Comparison of ENCODE assay signal across 11 cellular contexts in genomic region chr2:105570757-105571156, GRCh38.
DNase-seq lines count a peak whose midpoint lies in the region.
"Had no signal": no experiment of that assay in that cellular context is flagged by ENCODE, and none has a peak within 500 bp of the region (broad histone marks: within the 10 kb centered on the region; RNA-seq: fewer than 3 reads in every experiment).

No MANE protein-coding gene starts in this region.

- POLR2A ChIA-PET in activated CD4-positive, alpha-beta T cell treated with anti-CD3 and anti-CD28 coated beads, Interleukin-2, amount 10 ng/mL, durations not matched to agents 7 days and 5 days (lab: Charles Lee): no interaction called here

- peak overlapping the region; percentile 25 for H3K27ac Mint-ChIP-seq in activated CD4-positive, alpha-beta T cell treated with anti-CD3 and anti-CD28 coated beads, Interleukin-2, amount 10 ng/mL, durations not matched to agents 7 days and 5 days
- H3K27ac Mint-ChIP-seq in activated CD4-positive, alpha-beta T cell treated with anti-CD3 and anti-CD28 coated beads, Interleukin-2, amount 10 ng/mL, durations not matched to agents 24 days and 14 days: no peak overlapping the region
- H3K27ac Mint-ChIP-seq: B cell, H9 had no signal

- H3K36me3 Mint-ChIP-seq in activated CD4-positive, alpha-beta T cell treated with anti-CD3 and anti-CD28 coated beads, Interleukin-2, amount 10 ng/mL, durations not matched to agents 7 days and 5 days (ENCODE audit: low read depth): no peaks in the 10 kb centered on the region
- no peaks in the 10 kb centered on the region for H3K36me3 Mint-ChIP-seq in activated CD4-positive, alpha-beta T cell treated with anti-CD3 and anti-CD28 coated beads, Interleukin-2, amount 10 ng/mL, durations not matched to agents 24 days and 14 days (ENCODE audit: low read depth)
- H3K36me3 Mint-ChIP-seq: CD8-positive, alpha-beta T cell had no signal

- peaks cover 5% of the 10 kb centered on the region for H3K27me3 Mint-ChIP-seq in activated CD4-positive, alpha-beta T cell treated with anti-CD3 and anti-CD28 coated beads, Interleukin-2, amount 10 ng/mL, durations not matched to agents 7 days and 5 days
- peaks cover 21% of the 10 kb centered on the region for H3K27me3 Mint-ChIP-seq in activated CD4-positive, alpha-beta T cell treated with anti-CD3 and anti-CD28 coated beads, Interleukin-2, amount 10 ng/mL, durations not matched to agents 24 days and 14 days

- peaks cover 13% of the 10 kb centered on the region for H3K4me1 Mint-ChIP-seq in activated CD4-positive, alpha-beta T cell treated with anti-CD3 and anti-CD28 coated beads, Interleukin-2, amount 10 ng/mL, durations not matched to agents 7 days and 5 days
- peaks cover 8% of the 10 kb centered on the region for H3K4me1 Mint-ChIP-seq in activated CD4-positive, alpha-beta T cell treated with anti-CD3 and anti-CD28 coated beads, Interleukin-2, amount 10 ng/mL, durations not matched to agents 24 days and 14 days
- H3K4me1 Mint-ChIP-seq: B cell had no signal

- no peak overlapping the region for H3K4me3 Mint-ChIP-seq in activated CD4-positive, alpha-beta T cell treated with anti-CD3 and anti-CD28 coated beads, Interleukin-2, amount 10 ng/mL, durations not matched to agents 7 days and 5 days
- H3K4me3 Mint-ChIP-seq in activated CD4-positive, alpha-beta T cell treated with anti-CD3 and anti-CD28 coated beads, Interleukin-2, amount 10 ng/mL, durations not matched to agents 24 days and 14 days: no peak overlapping the region
- H3K4me3 Mint-ChIP-seq: B cell; CD8-positive, alpha-beta T cell; H9 had no signal

- DNase-seq in activated CD4-positive, alpha-beta T cell treated with anti-CD3 and anti-CD28 coated beads, Interleukin-2, amount 10 ng/mL, durations not matched to agents 7 days and 5 days: no peak
- DNase-seq in activated CD4-positive, alpha-beta T cell treated with anti-CD3 and anti-CD28 coated beads, Interleukin-2, amount 10 ng/mL, durations not matched to agents 24 days and 14 days: no peak
- DNase-seq in RPMI8226 (peak; percentile 33), cerebellar cortex (ENCODE audit: low spot score) (peak; percentile 43), DMS153 treated with DMSO at 0.1 percent for 48 hours (lab: John Stamatoyannopoulos, UW; ENCODE audit: unreplicated experiment) (no peak), ecto neural progenitor cell (ENCODE audit: low spot score) (no peak)
- DNase-seq: DMS 273 treated with DMSO at 0.1 percent for 48 hours, DMS79 treated with DMSO at 0.1 percent for 48 hours, H9 had no signal

- H3K9me3 Mint-ChIP-seq in activated CD4-positive, alpha-beta T cell treated with anti-CD3 and anti-CD28 coated beads, Interleukin-2, amount 10 ng/mL, durations not matched to agents 7 days and 5 days: no peaks in the 10 kb centered on the region
- no peaks in the 10 kb centered on the region for H3K9me3 Mint-ChIP-seq in activated CD4-positive, alpha-beta T cell treated with anti-CD3 and anti-CD28 coated beads, Interleukin-2, amount 10 ng/mL, durations not matched to agents 24 days and 14 days
- H3K9me3 Mint-ChIP-seq: CD8-positive, alpha-beta T cell; H9 had no signal

- CTCF ChIA-PET in activated CD4-positive, alpha-beta T cell treated with anti-CD3 and anti-CD28 coated beads, Interleukin-2, amount 10 ng/mL, durations not matched to agents 7 days and 5 days (lab: Charles Lee): no interaction called here

- intact Hi-C loops in activated CD4-positive, alpha-beta T cell treated with anti-CD3 and anti-CD28 coated beads, Interleukin-2, amount 10 ng/mL, durations not matched to agents 24 days and 14 days (cut with micrococcal nuclease): no loop called here

Comparison
In these comparisons a context has a peak if more than half of its experiments do, and no peak if none do; other contexts are left out.
1. DNase-seq: peak in RPMI8226 (single experiment) and cerebellar cortex (single experiment); none in activated CD4-positive, alpha-beta T cell treated with anti-CD3 and anti-CD28 coated beads, Interleukin-2, amount 10 ng/mL, durations not matched to agents 7 days and 5 days (single experiment), activated CD4-positive, alpha-beta T cell treated with anti-CD3 and anti-CD28 coated beads, Interleukin-2, amount 10 ng/mL, durations not matched to agents 24 days and 14 days (single experiment), DMS153 treated with DMSO at 0.1 percent for 48 hours (single experiment) and ecto neural progenitor cell (single experiment).